Comparison of ENCODE assay signal across 8 cellular contexts in genomic region chr18:64037812-64038414, GRCh38.
A peak's percentile ranks its signal among the peaks of the same experiment; 100 is the strongest.
DNase-seq lines count a peak whose midpoint lies in the region; ATAC-seq and TF ChIP-seq lines count a peak whose summit lies in the region.

No MANE protein-coding gene starts in this region.

- no peaks in the 10 kb centered on the region for H3K27me3 ChIP-seq in BE2C
- H3K27me3 ChIP-seq in dorsolateral prefrontal cortex = peaks cover 0 to 4% (median 0%) of the 10 kb centered on the region in 45 donors
- H3K27me3 ChIP-seq in parathyroid adenoma (ENCODE audit: control insufficient read depth, insufficient read depth, low read length) = no peaks in the 10 kb centered on the region

- H3K4me1 ChIP-seq in BE2C (no peaks in the 10 kb centered on the region), parathyroid adenoma (no peaks in the 10 kb centered on the region)

- no peak overlapping the region for H3K27ac ChIP-seq in dorsolateral prefrontal cortex
- no peak overlapping the region for H3K27ac ChIP-seq in parathyroid adenoma

- H3K9ac ChIP-seq in parathyroid adenoma = no peak overlapping the region

- intact Hi-C loops in dorsolateral prefrontal cortex (cut with DNase I) = loop anchor here in 1 of 2 donors (10.0 kb wide), 1 partner anchor 1717 kb away; the partner anchor contains the start of gene CDH7

- ATAC-seq in GM18868 (IDR thresholded peaks at IDR 0.05; ENCODE audit: unreplicated experiment) = peak; percentile 79
- ATAC-seq in HG03103 (IDR thresholded peaks at IDR 0.05; ENCODE audit: low read depth, unreplicated experiment) = peak; percentile 67

- H3K79me2 ChIP-seq in parathyroid adenoma = no peaks in the 10 kb centered on the region

- H3K9me3 ChIP-seq in BE2C (no peaks in the 10 kb centered on the region), parathyroid adenoma (ENCODE audit: control insufficient read depth, low read length) (no peaks in the 10 kb centered on the region)

- no peak overlapping the region for H2AFZ ChIP-seq in parathyroid adenoma

- no peak for DNase-seq in BE2C
- DNase-seq in NCI-H526 (lab: John Stamatoyannopoulos, UW) = peak; percentile 1 to 40
- no peak for DNase-seq in dorsolateral prefrontal cortex
- DNase-seq in dedifferentiated amniotic fluid mesenchymal stem cell (ENCODE audit: extremely low spot score) = no peak
- no peak for DNase-seq in activated CD4-positive, alpha-beta T cell treated with anti-CD3 and anti-CD28 coated beads, Interleukin-2, amount 50 U/mL, for 1 hour

- H3K4me2 ChIP-seq in parathyroid adenoma (ENCODE audit: low read length) = no peak overlapping the region

- H3K36me3 ChIP-seq in BE2C (no peaks in the 10 kb centered on the region), parathyroid adenoma (ENCODE audit: control insufficient read depth, insufficient read depth, low read length) (no peaks in the 10 kb centered on the region)

- H3K4me3 ChIP-seq in BE2C (ENCODE audit: low read depth, low read length) = no peak overlapping the region
- no peak overlapping the region for H3K4me3 ChIP-seq in dorsolateral prefrontal cortex
- H3K4me3 ChIP-seq in parathyroid adenoma (ENCODE audit: low read depth, low read length) = no peak overlapping the region

- TF ChIP-seq CTCF in BE2C (IDR thresholded peaks at IDR 0.05; ENCODE audit: low read depth, low read length) = peak; percentile 54
- TF ChIP-seq CTCF in dorsolateral prefrontal cortex (IDR thresholded peaks at IDR 0.05 in 54 of 56, conservative IDR thresholded peaks at IDR 0.05 in 2 of 56; ENCODE audit: low read depth in 1 of 56, partially characterized antibody in 56 of 56) = peak; percentile 53 to 84 (median 69)
- TF ChIP-seq CTCF in parathyroid adenoma (IDR thresholded peaks at IDR 0.05) = peak; percentile 69

Comparison
In these comparisons a context has a peak if more than half of its experiments do, and no peak if none do; other contexts are left out.
1. DNase-seq: peak in NCI-H526 (2 of 2); none in BE2C (single experiment), dorsolateral prefrontal cortex (0 of 10), dedifferentiated amniotic fluid mesenchymal stem cell (single experiment) and activated CD4-positive, alpha-beta T cell treated with anti-CD3 and anti-CD28 coated beads, Interleukin-2, amount 50 U/mL, for 1 hour (single experiment).
2. Peak in every context shown above with its lines, with median percentiles within 50 percentile points of each other: CTCF ChIP-seq.